In genomic region chr3:23945903-23946751, GRCh38 we compare ENCODE assay signal across 1 cellular context.
A peak's percentile ranks its signal among the peaks of the same experiment; 100 is the strongest.
TF ChIP-seq lines count a peak whose summit lies in the region.

No MANE protein-coding gene starts in this region.

TF ChIP-seq in SK-N-SH, 30 proteins besides CTCF, POLR2A, EP300 and RAD21 (continued from another document):
- no peak for TF ChIP-seq ZBTB33 (IDR thresholded peaks at IDR 0.05; ENCODE audit: borderline replicate concordance, low read depth)
- no peak for TF ChIP-seq ELF1 (IDR thresholded peaks at IDR 0.05)
- TF ChIP-seq TCF12 (IDR thresholded peaks at IDR 0.05): 0 out of 2 replicates have a peak, but pooled peaks have one; percentile 7
- TF ChIP-seq RXRA (IDR thresholded peaks at IDR 0.05; ENCODE audit: borderline replicate concordance, low read depth): peak; percentile 56; the same call in 1 of the 2 replicates
- peak; percentile 57; the same call in 1 of the 2 replicates for TF ChIP-seq TEAD4 (IDR thresholded peaks at IDR 0.05; ENCODE audit: borderline replicate concordance, insufficient read depth)
- peak; percentile 95 for TF ChIP-seq MXI1 (IDR thresholded peaks at IDR 0.05; ENCODE audit: low read depth, low read length)
- peak; percentile 71 for TF ChIP-seq CHD2 (IDR thresholded peaks at IDR 0.05; ENCODE audit: low read length, partially characterized antibody)
- TF ChIP-seq JUND (IDR thresholded peaks at IDR 0.05): peak; percentile 16; the same call in 1 of the 2 replicates
- TF ChIP-seq NRF1 (IDR thresholded peaks at IDR 0.05; ENCODE audit: low read depth, low read length): peak; percentile 78
- TF ChIP-seq MAX (IDR thresholded peaks at IDR 0.05; ENCODE audit: low read depth): no peak; the same call in 1 of the 2 replicates
- no peak for TF ChIP-seq REST (IDR thresholded peaks at IDR 0.05; ENCODE audit: low read depth, low read length)
- TF ChIP-seq TAF1 (IDR thresholded peaks at IDR 0.05; ENCODE audit: borderline replicate concordance, low read depth, low read length): peak; percentile 0; the same call in 1 of the 2 replicates
- no peak for TF ChIP-seq YY1 (IDR thresholded peaks at IDR 0.05; ENCODE audit: low read depth)
- TF ChIP-seq SMC3 (IDR thresholded peaks at IDR 0.05; ENCODE audit: low read depth, low read length): no peak
- 0 out of 2 replicates have a peak, but pooled peaks have one; percentile 28 for TF ChIP-seq FOXJ3 (CRISPR knock-in tag; IDR thresholded peaks at IDR 0.05)
- 0 out of 2 replicates have a peak, but pooled peaks have one; percentile 3 for TF ChIP-seq FOSL2 (IDR thresholded peaks at IDR 0.05; ENCODE audit: borderline replicate concordance, low read depth)
- no peak for TF ChIP-seq EZH2phosphoT487 (IDR thresholded peaks at IDR 0.05; ENCODE audit: borderline replicate concordance, low read depth)
- TF ChIP-seq NFIC (IDR thresholded peaks at IDR 0.05; ENCODE audit: borderline replicate concordance): no peak
- TF ChIP-seq POLR2AphosphoS5 (IDR thresholded peaks at IDR 0.05; ENCODE audit: low read depth, low read length): peak; percentile 33; the same call in 1 of the 2 replicates
- TF ChIP-seq FOXM1 (IDR thresholded peaks at IDR 0.05; ENCODE audit: low read depth): no peak
- TF ChIP-seq GATA2 (CRISPR knock-in tag; IDR thresholded peaks at IDR 0.05): no peak
- TF ChIP-seq RFX5 (IDR thresholded peaks at IDR 0.05; ENCODE audit: low read length): peak; percentile 39; the same call in 1 of the 2 replicates
- no peak for TF ChIP-seq RCOR1 (IDR thresholded peaks at IDR 0.05; ENCODE audit: low read length)
- peak; percentile 73 for TF ChIP-seq USF2 (IDR thresholded peaks at IDR 0.05; ENCODE audit: borderline replicate concordance, low read depth, low read length)
